Comparison of ENCODE assay signal across 24 cellular contexts in genomic region chr10:121844537-121844936, GRCh38.
"Had no signal": no experiment of that assay in that cellular context is flagged by ENCODE, and none has a peak within 500 bp of the region (broad histone marks: within the 10 kb centered on the region; RNA-seq: fewer than 3 reads in every experiment).

No MANE protein-coding gene starts in this region.

- H3K4me3 ChIP-seq: coronary artery, dorsolateral prefrontal cortex, esophagus muscularis mucosa, gastroesophageal sphincter, heart left ventricle, hepatocyte, lower lobe of right lung, mucosa of descending colon had no signal

- FAIRE-seq: endothelial cell of umbilical vein, frontal cortex, kidney had no signal

- H3K4me1 ChIP-seq: esophagus muscularis mucosa, gastroesophageal sphincter, lower lobe of right lung had no signal

- H2AFZ ChIP-seq: hepatocyte had no signal

- H3K27me3 ChIP-seq: dorsolateral prefrontal cortex, esophagus muscularis mucosa, foreskin keratinocyte, gastroesophageal sphincter, heart left ventricle, hepatocyte had no signal

- H3K27ac ChIP-seq: coronary artery, dorsolateral prefrontal cortex, esophagus muscularis mucosa, foreskin keratinocyte, gastroesophageal sphincter, heart left ventricle, hepatocyte, lower lobe of right lung had no signal

- H3K9me3 ChIP-seq: esophagus muscularis mucosa, lower lobe of right lung, mucosa of descending colon had no signal

- DNase-seq: dermis blood vessel endothelial cell; dorsolateral prefrontal cortex; effector CD4-positive, alpha-beta T cell; effector memory CD4-positive, alpha-beta T cell; foreskin keratinocyte; heart left ventricle; hypothalamus; immature natural killer cell; islet precursor cell; kidney; kidney glomerular epithelial cell; left colon; left ventricle myocardium superior; lower lobe of right lung; mesenchymal stem cell; mucosa of descending colon; naive B cell had no signal

- H3K4me2 ChIP-seq: hepatocyte had no signal

- ATAC-seq: foreskin keratinocyte, gastroesophageal sphincter, heart left ventricle, left colon, left lobe of liver, left ventricle myocardium superior, lower lobe of right lung, mucosa of descending colon had no signal
